18 cellular contexts compared by ENCODE assay signal in the genomic region with DNA sequence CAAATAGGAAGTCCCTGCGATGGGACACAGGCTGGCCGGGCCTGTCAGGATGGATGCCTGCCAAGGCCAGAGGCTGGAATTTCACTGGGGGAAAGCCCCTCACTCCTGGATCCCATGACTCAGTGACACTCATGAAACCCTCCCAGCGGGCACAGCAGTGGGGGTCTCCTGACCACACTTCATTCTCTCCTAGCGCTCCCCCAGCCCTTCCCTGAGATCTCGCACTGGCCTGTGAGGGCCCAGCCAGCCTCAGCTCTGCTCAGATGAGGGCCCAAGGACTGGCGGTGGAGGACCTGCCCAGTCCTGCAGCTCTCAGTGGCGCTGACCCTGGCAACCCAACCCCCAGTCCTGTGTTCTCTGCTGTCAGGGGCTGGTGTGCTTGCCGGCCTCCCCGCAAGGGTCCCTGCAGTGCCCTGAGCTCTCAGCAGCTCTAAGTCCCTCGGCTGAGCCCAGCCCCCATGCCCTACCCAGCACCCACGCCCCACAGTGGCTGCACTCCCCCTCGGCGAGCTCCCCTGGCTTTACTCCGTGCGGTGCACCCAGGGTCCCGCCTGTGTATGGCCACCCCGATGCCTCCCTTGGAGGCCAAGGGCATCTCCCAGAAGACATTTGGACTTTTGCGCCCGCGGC.
DNase-seq lines count a peak whose midpoint lies in the region; ATAC-seq, FAIRE-seq and TF ChIP-seq lines count a peak whose summit lies in the region.
"Had no signal": no experiment of that assay in that cellular context is flagged by ENCODE, and none has a peak within 500 bp of the region (broad histone marks: within the 10 kb centered on the region; RNA-seq: fewer than 3 reads in every experiment).

No MANE protein-coding gene starts in this region.

- H4K8ac ChIP-seq in neuronal stem cell (ENCODE audit: low read depth, low read length), result peak overlapping the region; percentile 83

- H4K20me1 ChIP-seq in HepG2 (ENCODE audit: insufficient read depth, low read length), result no peaks in the 10 kb centered on the region

- no peak for ATAC-seq in right lobe of liver
- ATAC-seq in HepG2, result no peak
- ATAC-seq: A549, GM12878 had no signal

- intact Hi-C loops in right lobe of liver (cut with DNase I) (no loop called here), HepG2 (cut with micrococcal nuclease; ENCODE audit: unreplicated experiment) (no loop called here)

- H3K36me3 ChIP-seq in right lobe of liver (no peaks in the 10 kb centered on the region), HepG2 (replicated peaks in 1 of 2; ENCODE audit: control insufficient read depth in 1 of 2, insufficient read depth in 2 of 2, low read length in 2 of 2) (no peaks in the 10 kb centered on the region), neuronal stem cell (replicated peaks in 1 of 2; ENCODE audit: control insufficient read depth in 2 of 2, insufficient read depth in 2 of 2, low read length in 2 of 2) (no peaks in the 10 kb centered on the region)

- H3K27ac ChIP-seq in right lobe of liver, result no peak overlapping the region
- H3K27ac ChIP-seq in HepG2 (ENCODE audit: extremely low read length, insufficient read depth, low read length), result no peak overlapping the region
- no peak overlapping the region for H3K27ac ChIP-seq in neuronal stem cell (replicated peaks; ENCODE audit: low read length)
- H3K27ac ChIP-seq: A549 had no signal

- H3K4me3 Mint-ChIP-seq in glutamatergic neuron (ENCODE audit: unreplicated experiment), result no peak overlapping the region
- H3K4me3 Mint-ChIP-seq in T-helper 2 cell treated with Interferon-gamma antibody and Interleukin-4, amounts not matched to agents 5 μg/mL and 100 μg/mL, for 36 hours, result no peak overlapping the region
- H3K4me3 Mint-ChIP-seq: CD4-positive, alpha-beta memory T cell had no signal

- H3K18ac ChIP-seq in neuronal stem cell (ENCODE audit: low read length), result peak overlapping the region; percentile 62

- peak in 2 of 3 donors; percentile 19 to 49 for DNase-seq in right lobe of liver
- no peak for DNase-seq in HepG2 (ENCODE audit: low spot score)
- DNase-seq in glutamatergic neuron, result peak; percentile 8
- no peak for DNase-seq in neuronal stem cell (ENCODE audit: low spot score)
- DNase-seq in COLO668 (lab: John Stamatoyannopoulos, UW; ENCODE audit: unreplicated experiment), result no peak
- DNase-seq in GM13976 (ENCODE audit: low spot score), result no peak
- DNase-seq in T-helper 2 cell treated with Interferon-gamma antibody and Interleukin-4, amounts not matched to agents 5 μg/mL and 100 μg/mL, for 36 hours (ENCODE audit: low spot score), result no peak
- DNase-seq: Calu3; CD4-positive, alpha-beta memory T cell; DMS53; EL; GOT3; KG1; NCI-H1694 treated with DMSO at 0.1 percent for 48 hours; NCI-H510A treated with DMSO at 0.1 percent for 48 hours had no signal

- CTCF ChIA-PET in HepG2 (lab: Yijun Ruan, JAX; ENCODE audit: low intra/inter-chr PET ratio, low total read pairs), result no interaction called here

- TF ChIP-seq POLR2A in right lobe of liver (IDR thresholded peaks at IDR 0.05), result no peak
- no peak for TF ChIP-seq POLR2A in HepG2 (IDR thresholded peaks at IDR 0.05; ENCODE audit: insufficient read depth in 1 of 2, low read depth in 2 of 2, low read length in 2 of 2)

- H3K36me3 Mint-ChIP-seq in glutamatergic neuron (ENCODE audit: unreplicated experiment), result no peaks in the 10 kb centered on the region
- no peaks in the 10 kb centered on the region for H3K36me3 Mint-ChIP-seq in T-helper 2 cell treated with Interferon-gamma antibody and Interleukin-4, amounts not matched to agents 5 μg/mL and 100 μg/mL, for 36 hours (ENCODE audit: low read depth)
- H3K36me3 Mint-ChIP-seq: CD4-positive, alpha-beta memory T cell had no signal

- in situ Hi-C loops in HepG2 (cut with HindIII; ENCODE audit: extremely low pct_ligation_motif_present, low pct_unique_long_range_greater_than_20kb), result no loop called here
- in situ Hi-C loops in GM13976 (cut with MboI; ENCODE audit: low sequenced_read_pairs, unreplicated experiment), result loop anchor here (25.0 kb wide), 1 partner anchor 398 kb away; no protein-coding TSS in a partner anchor

- peak overlapping the region; percentile 86 for H2AK5ac ChIP-seq in neuronal stem cell (ENCODE audit: low read depth, low read length)

- H2BK120ac ChIP-seq in neuronal stem cell (ENCODE audit: low read depth, low read length), result no peak overlapping the region

- H3K9ac ChIP-seq in HepG2 (ENCODE audit: insufficient read depth, low read depth, low read length) (no peak overlapping the region), neuronal stem cell (ENCODE audit: low read depth, low read length, poor library complexity) (peak overlapping the region; percentile 66)

- H3K9me3 ChIP-seq in right lobe of liver (no peaks in the 10 kb centered on the region), HepG2 (ENCODE audit: low read length) (no peaks in the 10 kb centered on the region), neuronal stem cell (replicated peaks in 1 of 2; ENCODE audit: control insufficient read depth in 2 of 2, insufficient read depth in 1 of 2, low read depth in 1 of 2, low read length in 2 of 2) (no peaks in the 10 kb centered on the region)
- H3K9me3 ChIP-seq: A549 had no signal

- POLR2A ChIA-PET in HepG2 (lab: Yijun Ruan, JAX), result no interaction called here

- H3K27ac Mint-ChIP-seq in glutamatergic neuron (ENCODE audit: unreplicated experiment), result no peak overlapping the region
- no peak overlapping the region for H3K27ac Mint-ChIP-seq in T-helper 2 cell treated with Interferon-gamma antibody and Interleukin-4, amounts not matched to agents 5 μg/mL and 100 μg/mL, for 36 hours

- H3K14ac ChIP-seq in neuronal stem cell (ENCODE audit: low read length), result no peak overlapping the region

- H3K4me1 Mint-ChIP-seq in glutamatergic neuron (ENCODE audit: low read depth, unreplicated experiment), result peaks cover 4% of the 10 kb centered on the region
- H3K4me1 Mint-ChIP-seq in T-helper 2 cell treated with Interferon-gamma antibody and Interleukin-4, amounts not matched to agents 5 μg/mL and 100 μg/mL, for 36 hours (ENCODE audit: low read depth), result no peaks in the 10 kb centered on the region
- H3K4me1 Mint-ChIP-seq: CD4-positive, alpha-beta memory T cell had no signal

- peak overlapping the region; percentile 61 for H3K23ac ChIP-seq in neuronal stem cell (ENCODE audit: low read depth, low read length, poor library complexity)

- no peak overlapping the region for H4K91ac ChIP-seq in neuronal stem cell (ENCODE audit: low read depth, low read length, poor library complexity)

- H2BK5ac ChIP-seq in neuronal stem cell (ENCODE audit: low read length), result no peak overlapping the region

- H3K79me1 ChIP-seq in neuronal stem cell (ENCODE audit: low read depth, low read length), result no peaks in the 10 kb centered on the region

- no peak overlapping the region for H3K4me2 ChIP-seq in HepG2 (ENCODE audit: low read depth, low read length)
- H3K4me2 ChIP-seq in neuronal stem cell (ENCODE audit: insufficient read depth, low read length, poor library complexity, severe bottlenecking), result no peak overlapping the region
- H3K4me2 ChIP-seq: A549 had no signal

- TF ChIP-seq EP300 in HepG2 (IDR thresholded peaks at IDR 0.05; ENCODE audit: low read depth in 2 of 2, low read length in 2 of 2) (no peak), HepG2 (CRISPR knock-in tag; IDR thresholded peaks at IDR 0.05; ENCODE audit: borderline replicate concordance) (no peak)

- TF ChIP-seq CTCF in right lobe of liver (IDR thresholded peaks at IDR 0.05) (no peak), HepG2 (CRISPR knock-in tag; IDR thresholded peaks at IDR 0.05) (no peak), glutamatergic neuron (IDR thresholded peaks at IDR 0.05; ENCODE audit: partially characterized antibody, unreplicated experiment) (no peak), GM13976 (IDR thresholded peaks at IDR 0.05; ENCODE audit: borderline replicate concordance, control extremely low read depth, extremely low read depth, insufficient read depth, missing control alignments) (no peak)

- no peaks in the 10 kb centered on the region for H3K79me2 ChIP-seq in HepG2 (ENCODE audit: insufficient read depth, low read length)

- 81% methylated on average over 11 of the region's 20 CpGs for whole genome bisulfite sequencing in right lobe of liver (ENCODE audit: insufficient coverage, low coverage, low lambda C conversion rate, missing lambda C conversion rate)
- WGBS in HepG2 (ENCODE audit: low lambda C conversion rate), result 60% methylated on average over 5 of the region's 20 CpGs
- WGBS in neuronal stem cell (ENCODE audit: extremely low coverage in 2 of 2, insufficient read length in 2 of 2, insufficient replicate concordance in 1 of 2), 2 donors, result no CpG with 5 or more reads among the region's 20 CpGs

- H2AFZ ChIP-seq in HepG2 (ENCODE audit: low read length), result no peak overlapping the region
- H2AFZ ChIP-seq in neuronal stem cell (ENCODE audit: low read length), result no peak overlapping the region

- BruUV-seq in HepG2 (replicated peaks; lab: Mats Ljungman, UMichigan), result no TSS peak

- FAIRE-seq in HepG2 (lab: Jason Lieb, UNC), result no peak
- FAIRE-seq: A549, GM12878, GM19239 had no signal

- H3K4me1 ChIP-seq in right lobe of liver (peaks cover 0 to 20% (median 9%) of the 10 kb centered on the region in 4 donors), HepG2 (ENCODE audit: insufficient read depth, low read length) (peaks cover 13% of the 10 kb centered on the region), neuronal stem cell (ENCODE audit: control insufficient read depth in 2 of 2, insufficient read depth in 1 of 2, low read depth in 1 of 2, low read length in 2 of 2) (peaks cover 10 to 19% of the 10 kb centered on the region in 2 donors)
- H3K4me1 ChIP-seq: A549 had no signal

- H2BK15ac ChIP-seq in neuronal stem cell (ENCODE audit: low read length), result peak overlapping the region; percentile 81

- peak overlapping the region; percentile 94 for H2BK12ac ChIP-seq in neuronal stem cell (ENCODE audit: low read length)

- H3K9me3 Mint-ChIP-seq in glutamatergic neuron (ENCODE audit: unreplicated experiment), result peaks cover 3% of the 10 kb centered on the region
- no peaks in the 10 kb centered on the region for H3K9me3 Mint-ChIP-seq in T-helper 2 cell treated with Interferon-gamma antibody and Interleukin-4, amounts not matched to agents 5 μg/mL and 100 μg/mL, for 36 hours
- H3K9me3 Mint-ChIP-seq: CD4-positive, alpha-beta memory T cell had no signal

- H3K27me3 Mint-ChIP-seq in glutamatergic neuron (ENCODE audit: unreplicated experiment), result peaks cover 14% of the 10 kb centered on the region
- H3K27me3 Mint-ChIP-seq in T-helper 2 cell treated with Interferon-gamma antibody and Interleukin-4, amounts not matched to agents 5 μg/mL and 100 μg/mL, for 36 hours (ENCODE audit: low read depth), result peaks cover 2% of the 10 kb centered on the region

- TF ChIP-seq RAD21 in HepG2 (CRISPR knock-in tag; IDR thresholded peaks at IDR 0.05), result no peak

- H3K27me3 ChIP-seq in right lobe of liver (no peaks in the 10 kb centered on the region), HepG2 (ENCODE audit: control insufficient read depth in 1 of 2, insufficient read depth in 2 of 2, low read length in 2 of 2) (peaks cover 10 to 65% of the 10 kb centered on the region in 2 experiments), neuronal stem cell (ENCODE audit: control insufficient read depth in 3 of 3, insufficient read depth in 3 of 3, low read depth in 1 of 3, low read length in 3 of 3) (peaks cover 0 to 77% (median 0%) of the 10 kb centered on the region in 3 experiments)

- H3K4me3 ChIP-seq in right lobe of liver, result no peak overlapping the region
- H3K4me3 ChIP-seq in HepG2 (replicated peaks in 1 of 3; ENCODE audit: insufficient read depth in 1 of 3, low read depth in 2 of 3, low read length in 3 of 3), result no peak overlapping the region
- no peak overlapping the region for H3K4me3 ChIP-seq in neuronal stem cell (ENCODE audit: low read length in 2 of 2)
- H3K4me3 ChIP-seq: A549, GM12878 had no signal

- no peak overlapping the region for H3K4ac ChIP-seq in neuronal stem cell (ENCODE audit: low read length)

Comparison
In these comparisons a context has a peak if more than half of its experiments do, and no peak if none do; other contexts are left out.
1. DNase-seq: peak in right lobe of liver (2 of 3) and glutamatergic neuron (single experiment); none in HepG2 (single experiment), neuronal stem cell (single experiment), COLO668 (single experiment), GM13976 (single experiment) and T-helper 2 cell treated with Interferon-gamma antibody and Interleukin-4, amounts not matched to agents 5 μg/mL and 100 μg/mL, for 36 hours (single experiment).